Comparison of ENCODE assay signal across 18 cellular contexts in genomic region chr19:18735324-18735723, GRCh38. TPM values are rescaled to one million over a fixed set of nuclear protein-coding genes. Genes with fewer than 3 reads are reported as not detected.
"Had no signal": no experiment of that assay in that cellular context is flagged by ENCODE, and none has a peak within 500 bp of the region (broad histone marks: within the 10 kb centered on the region; RNA-seq: fewer than 3 reads in every experiment).

No MANE protein-coding gene starts in this region.

- H3K36me3 Mint-ChIP-seq: activated naive CD4-positive, alpha-beta T cell treated with anti-CD3 and anti-CD28 coated beads, Interleukin-2, amount 50 U/mL, for 72 hours; naive B cell had no signal

- H3K27ac ChIP-seq: epithelial cell of prostate, lower lobe of right lung, parathyroid adenoma, transverse colon had no signal

- H3K9me3 ChIP-seq: lower lobe of right lung, transverse colon had no signal

- H3K36me3 ChIP-seq: transverse colon had no signal

- H3K9ac ChIP-seq: parathyroid adenoma had no signal

- H3K4me3 ChIP-seq: lower lobe of right lung, smooth muscle cell, transverse colon had no signal

- H2AFZ ChIP-seq: parathyroid adenoma had no signal

- H3K4me3 Mint-ChIP-seq: activated T-cell treated with anti-CD3 and anti-CD28 coated beads, Interleukin-2, amount 50 U/mL, for 4 hours; brain; central memory CD8-positive, alpha-beta T cell; naive B cell; stimulated activated memory B cell treated with anti-CD40 and anti-IgM and Interleukin-4, amounts not matched to agents 10 μg/mL and 1 μg/mL and 100 μg/mL, for 72 hours had no signal

- H3K27me3 ChIP-seq: transverse colon had no signal

- ATAC-seq: activated T-cell treated with anti-CD3 and anti-CD28 coated beads, Interleukin-2, amount 50 U/mL, for 4 hours; left cardiac atrium; stimulated activated memory B cell treated with anti-CD40 and anti-IgM and Interleukin-4, amounts not matched to agents 10 μg/mL and 1 μg/mL and 100 μg/mL, for 72 hours had no signal

- H3K4me2 ChIP-seq: smooth muscle cell had no signal

- H3K27me3 Mint-ChIP-seq: brain; central memory CD8-positive, alpha-beta T cell; naive B cell; stimulated activated memory B cell treated with anti-CD40 and anti-IgM and Interleukin-4, amounts not matched to agents 10 μg/mL and 1 μg/mL and 100 μg/mL, for 72 hours had no signal

- DNase-seq: activated CD4-positive, alpha-beta T cell treated with anti-CD3 and anti-CD28 coated beads for 1 hour; activated CD4-positive, alpha-beta T cell treated with anti-CD3 and anti-CD28 coated beads, Interleukin-2, amount 50 U/mL, for 48 hours; activated effector memory CD4-positive, alpha-beta T cell treated with anti-CD3 and anti-CD28 coated beads, Interleukin-2, amount 50 U/mL, for 16 hours; activated T-cell treated with anti-CD3 and anti-CD28 coated beads, Interleukin-2, amount 50 U/mL, for 4 hours; amniotic stem cell; cortex of kidney; effector CD8-positive, alpha-beta T cell; left cardiac atrium; lower lobe of right lung; naive B cell; transverse colon had no signal

- H3K9me3 Mint-ChIP-seq: activated naive CD4-positive, alpha-beta T cell treated with anti-CD3 and anti-CD28 coated beads, Interleukin-2, amount 50 U/mL, for 72 hours; activated T-cell treated with anti-CD3 and anti-CD28 coated beads, Interleukin-2, amount 50 U/mL, for 4 hours; central memory CD8-positive, alpha-beta T cell; naive B cell; stimulated activated memory B cell treated with anti-CD40 and anti-IgM and Interleukin-4, amounts not matched to agents 10 μg/mL and 1 μg/mL and 100 μg/mL, for 72 hours had no signal

- H3K27ac Mint-ChIP-seq: activated naive CD4-positive, alpha-beta T cell treated with anti-CD3 and anti-CD28 coated beads, Interleukin-2, amount 50 U/mL, for 72 hours; stimulated activated memory B cell treated with anti-CD40 and anti-IgM and Interleukin-4, amounts not matched to agents 10 μg/mL and 1 μg/mL and 100 μg/mL, for 72 hours had no signal

RNA-seq across cellular contexts. Expression of gene COMP, which starts 55.8 kb away (rescaled TPM):
- total RNA-seq: activated naive CD4-positive, alpha-beta T cell treated with anti-CD3 and anti-CD28 coated beads, Interleukin-2, amount 50 U/mL, for 72 hours; activated T-cell treated with anti-CD3 and anti-CD28 coated beads, Interleukin-2, amount 50 U/mL, for 4 hours had no signal
